8 cellular contexts compared by ENCODE assay signal in the genomic region with DNA sequence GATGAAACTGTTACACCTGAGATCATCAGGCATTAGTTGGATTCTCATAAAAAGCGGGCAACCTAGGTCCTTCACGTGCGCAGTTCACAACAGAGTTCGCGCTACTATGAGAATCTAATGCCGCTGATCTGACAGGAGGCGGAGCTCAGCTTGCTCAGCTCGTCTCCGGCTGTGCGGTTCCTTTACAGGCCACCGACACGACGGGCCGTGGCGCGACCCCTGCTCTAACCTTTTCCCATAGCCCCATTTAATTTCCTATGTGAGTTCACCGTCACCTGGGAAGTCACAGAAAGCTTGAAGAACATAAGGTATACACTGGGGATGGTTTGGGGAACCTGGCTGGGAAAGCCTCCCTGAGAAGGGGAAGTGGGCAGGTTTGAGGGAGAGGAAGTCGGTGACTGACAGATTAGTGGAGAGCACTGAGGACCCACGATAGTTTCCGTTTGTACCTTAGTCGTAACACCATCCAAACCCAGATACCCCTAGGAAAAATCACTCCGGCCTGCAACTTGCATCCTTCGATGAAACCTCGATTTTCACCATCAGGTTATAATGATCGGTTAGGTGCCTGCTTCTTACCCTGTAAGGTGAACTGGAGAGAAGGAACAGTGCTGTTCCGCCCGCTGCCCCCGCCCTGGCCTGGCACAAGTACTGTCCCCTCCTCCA. TPM values are rescaled to one million over a fixed set of nuclear protein-coding genes. Genes with fewer than 3 reads are reported as not detected.
A peak's percentile ranks its signal among the peaks of the same experiment; 100 is the strongest.
DNase-seq lines count a peak whose midpoint lies in the region; ATAC-seq, FAIRE-seq and TF ChIP-seq lines count a peak whose summit lies in the region.
"Had no signal": no experiment of that assay in that cellular context is flagged by ENCODE, and none has a peak within 500 bp of the region (broad histone marks: within the 10 kb centered on the region; RNA-seq: fewer than 3 reads in every experiment).

No MANE protein-coding gene starts in this region.

- POLR2A ChIA-PET in naive thymus-derived CD4-positive, alpha-beta T cell (lab: Charles Lee): interaction anchor here (0.7 to 6.2 kb wide), 19 partner anchors 11 to 318 kb away, joined by 3 to 52 read pairs (median 4); partner anchors contain the start of genes CSAD, EIF4B, MYG1 and PFDN5

- ATAC-seq in GM19328 (IDR thresholded peaks at IDR 0.05; ENCODE audit: unreplicated experiment): peak; percentile 25
- ATAC-seq in naive thymus-derived CD4-positive, alpha-beta T cell: peak; percentile 35

- CTCF ChIA-PET in naive thymus-derived CD4-positive, alpha-beta T cell (lab: Charles Lee): interaction anchor here (0.5 to 8.6 kb wide), 19 partner anchors 21 to 344 kb away, joined by 3 to 90 read pairs (median 4); partner anchors contain the start of genes MYG1 and PFDN5

- peak overlapping the region; percentile 87 to 97 (median 95) for H3K4me3 Mint-ChIP-seq in naive thymus-derived CD4-positive, alpha-beta T cell

- H3K9me3 ChIP-seq in KOPT-K1 (ENCODE audit: insufficient read depth, low read length, poor library complexity, severe bottlenecking): no peaks in the 10 kb centered on the region
- no peaks in the 10 kb centered on the region for H3K9me3 ChIP-seq in naive thymus-derived CD4-positive, alpha-beta T cell (ENCODE audit: control insufficient read depth in 2 of 3, low read length in 3 of 3)
- no peaks in the 10 kb centered on the region for H3K9me3 ChIP-seq in thyroid gland

- peaks cover 25 to 37% of the 10 kb centered on the region in 2 donors for H3K4me1 ChIP-seq in naive thymus-derived CD4-positive, alpha-beta T cell (ENCODE audit: control insufficient read depth in 2 of 2, insufficient read depth in 2 of 2, low read length in 2 of 2)
- H3K4me1 ChIP-seq in thyroid gland: peaks cover 27 to 31% of the 10 kb centered on the region in 2 donors

- peak; percentile 48 for DNase-seq in activated CD4-positive, alpha-beta T cell treated with anti-CD3 and anti-CD28 coated beads, Interleukin-2, amount 50 U/mL, for 1 hour
- DNase-seq in effector CD4-positive, alpha-beta T cell: peak; percentile 36
- DNase-seq in naive thymus-derived CD4-positive, alpha-beta T cell: peak; percentile 24 to 70 (median 66)
- DNase-seq in thyroid gland: peak in 1 of 2 donors; percentile 6
- DNase-seq in urothelium cell line (ENCODE audit: low spot score): no peak

- WGBS in thyroid gland, 2 donors: 36 to 37% methylated on average over 22 to 28 of the region's 28 CpGs

- no peaks in the 10 kb centered on the region for H3K9me3 Mint-ChIP-seq in naive thymus-derived CD4-positive, alpha-beta T cell

- no peaks in the 10 kb centered on the region for H3K27me3 ChIP-seq in naive thymus-derived CD4-positive, alpha-beta T cell (ENCODE audit: control insufficient read depth in 2 of 2, insufficient read depth in 2 of 2, low read length in 2 of 2)
- H3K27me3 ChIP-seq in thyroid gland: no peaks in the 10 kb centered on the region

- TF ChIP-seq CTCF in thyroid gland (IDR thresholded peaks at IDR 0.05): no peak

- peak overlapping the region; percentile 88 to 98 (median 94) for H3K27ac Mint-ChIP-seq in naive thymus-derived CD4-positive, alpha-beta T cell

- intact Hi-C loops in naive thymus-derived CD4-positive, alpha-beta T cell (cut with micrococcal nuclease): loop anchor here (1.0 to 5.0 kb wide), 9 partner anchors 21 to 403 kb away; partner anchors contain the start of genes EIF4B (in 2 of the 2), CALCOCO1 (in 1 of the 2) and SP1 (in 1 of the 2)
- intact Hi-C loops in thyroid gland (cut with DNase I): loop anchor here (10.0 kb wide), 2 partner anchors 101 to 181 kb away; partner anchors contain the start of genes AMHR2, NPFF and TARBP2

- H3K36me3 ChIP-seq in KOPT-K1 (ENCODE audit: insufficient read depth, low read length) (peaks cover 7% of the 10 kb centered on the region), thyroid gland (peaks cover 0 to under 1% of the 10 kb centered on the region in 2 donors)
- H3K36me3 ChIP-seq in naive thymus-derived CD4-positive, alpha-beta T cell (ENCODE audit: control insufficient read depth in 2 of 3, insufficient read depth in 3 of 3, low read length in 3 of 3): peaks cover 0 to 3% (median 0%) of the 10 kb centered on the region in 3 experiments

- peaks cover 25 to 49% (median 43%) of the 10 kb centered on the region in 7 donors for H3K4me1 Mint-ChIP-seq in naive thymus-derived CD4-positive, alpha-beta T cell

- TF ChIP-seq POLR2A in thyroid gland (IDR thresholded peaks at IDR 0.05): no peak

- H3K27ac ChIP-seq in KOPT-K1 (ENCODE audit: low read depth, low read length, poor library complexity, severe bottlenecking): peak overlapping the region; percentile 76
- peak overlapping the region; percentile 82 for H3K27ac ChIP-seq in naive thymus-derived CD4-positive, alpha-beta T cell (ENCODE audit: low read depth, low read length)
- peak overlapping the region; percentile 66 to 90 (median 82) for H3K27ac ChIP-seq in thyroid gland

- no peak for FAIRE-seq in urothelium cell line (lab: Jason Lieb, UNC)

- peaks cover 0 to 1% (median 0%) of the 10 kb centered on the region in 5 donors for H3K36me3 Mint-ChIP-seq in naive thymus-derived CD4-positive, alpha-beta T cell

- peaks cover 0 to 13% (median 0%) of the 10 kb centered on the region in 5 donors for H3K27me3 Mint-ChIP-seq in naive thymus-derived CD4-positive, alpha-beta T cell

- peak overlapping the region; percentile 78 for H3K4me3 ChIP-seq in naive thymus-derived CD4-positive, alpha-beta T cell (ENCODE audit: low read length)
- peak overlapping the region in 1 of 3 donors; percentile 85 for H3K4me3 ChIP-seq in thyroid gland (replicated peaks in 1 of 3)

RNA-seq across cellular contexts. Expression of gene AAAS, which starts 2.8 kb away (rescaled TPM):
- total RNA-seq in naive thymus-derived CD4-positive, alpha-beta T cell: 10 to 100 TPM; 35.4 to 73.5 (median 69.0) TPM
- polyA plus RNA-seq in naive thymus-derived CD4-positive, alpha-beta T cell: 10 to 100 TPM; 45.9 to 58.2 TPM
- total RNA-seq in thyroid gland: 10 to 100 TPM; 45.6 to 67.6 (median 47.2) TPM

RNA-seq across cellular contexts. Expression of gene SP7, which starts 11.9 kb away (rescaled TPM):
- not detected for total RNA-seq in naive thymus-derived CD4-positive, alpha-beta T cell
- polyA plus RNA-seq in naive thymus-derived CD4-positive, alpha-beta T cell: under 1 TPM; 0.13 to 0.18 TPM
- total RNA-seq in thyroid gland: not detected
- total RNA-seq: glomerular endothelial cell had no signal

RNA-seq across cellular contexts. Expression of gene MYG1, which starts 24.8 kb away (rescaled TPM):
- total RNA-seq in naive thymus-derived CD4-positive, alpha-beta T cell: 10 to 100 TPM; 38.9 to 55.9 (median 49.2) TPM
- polyA plus RNA-seq in naive thymus-derived CD4-positive, alpha-beta T cell: 10 to 100 TPM; 69.6 to 75.1 TPM
- total RNA-seq in thyroid gland: 10 to 100 TPM; 36.7 to 63.8 (median 51.6) TPM

RNA-seq across cellular contexts. Expression of gene PFDN5, which starts 28.9 kb away (rescaled TPM):
- 100 to 1,000 TPM; 323 to 785 (median 692) TPM for total RNA-seq in naive thymus-derived CD4-positive, alpha-beta T cell
- polyA plus RNA-seq in naive thymus-derived CD4-positive, alpha-beta T cell: 1,000 to 10,000 TPM; 1,766 to 1,956 TPM
- total RNA-seq in thyroid gland: 1,000 to 10,000 TPM in 1 of 4 donors, 100 to 1,000 TPM in 3; 656 to 1,200 (median 763) TPM

RNA-seq across cellular contexts. Expression of gene SP1, which starts 55.7 kb away (rescaled TPM):
- total RNA-seq in naive thymus-derived CD4-positive, alpha-beta T cell: 100 to 1,000 TPM in 2 of 5 experiments, 10 to 100 TPM in 3; 62.7 to 103 (median 79.6) TPM
- 10 to 100 TPM; 10.2 to 13.6 TPM for polyA plus RNA-seq in naive thymus-derived CD4-positive, alpha-beta T cell
- 10 to 100 TPM; 55.9 to 73.1 (median 67.7) TPM for total RNA-seq in thyroid gland
